Comparison of ENCODE assay signal across 1 cellular context in the genomic region with DNA sequence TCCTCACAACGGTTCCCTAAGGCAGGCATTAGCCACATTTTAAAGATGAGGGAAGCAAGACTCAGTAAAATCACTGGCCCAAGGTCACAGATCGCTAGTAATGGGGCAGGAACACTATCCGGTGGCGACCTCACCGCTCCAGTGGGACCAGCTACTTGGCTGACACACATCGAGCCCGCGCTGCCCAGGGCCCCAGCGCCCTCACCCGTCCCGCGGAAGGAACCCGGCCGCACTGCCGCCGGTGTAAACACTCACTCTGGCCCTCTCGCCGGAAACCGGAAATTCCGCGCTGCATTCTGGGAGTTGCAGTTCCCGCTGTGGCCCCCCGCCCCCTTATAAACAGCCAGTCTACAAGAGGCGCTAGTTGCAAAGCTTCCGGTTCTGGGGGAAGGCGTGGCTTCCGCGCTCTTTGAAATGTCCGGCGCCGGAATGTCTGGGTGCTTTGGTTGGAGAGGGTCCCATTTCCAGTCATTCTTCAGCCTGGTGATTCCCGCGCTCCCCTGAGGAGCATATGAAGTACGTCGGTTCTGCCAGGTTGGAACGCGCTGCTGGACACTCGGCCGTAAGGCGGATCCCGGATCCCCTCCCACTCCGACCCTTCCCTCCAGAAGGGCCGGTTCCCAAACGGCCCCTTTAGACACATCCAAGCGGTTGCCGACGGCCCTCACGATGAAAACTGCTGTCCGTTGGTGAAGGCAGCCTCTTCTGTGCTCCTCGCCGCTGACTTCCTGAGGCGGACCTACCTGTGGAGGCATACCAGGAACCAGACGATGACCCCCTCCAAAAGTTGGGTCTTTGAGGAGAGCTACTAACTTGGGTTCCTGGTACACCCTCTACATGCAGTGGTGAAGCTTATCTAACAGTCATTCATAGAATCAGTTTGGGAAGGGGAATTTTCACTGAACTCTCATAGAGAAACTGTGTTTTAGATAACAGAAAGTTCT.
TF ChIP-seq lines count a peak whose summit lies in the region.

A gene with protein sequence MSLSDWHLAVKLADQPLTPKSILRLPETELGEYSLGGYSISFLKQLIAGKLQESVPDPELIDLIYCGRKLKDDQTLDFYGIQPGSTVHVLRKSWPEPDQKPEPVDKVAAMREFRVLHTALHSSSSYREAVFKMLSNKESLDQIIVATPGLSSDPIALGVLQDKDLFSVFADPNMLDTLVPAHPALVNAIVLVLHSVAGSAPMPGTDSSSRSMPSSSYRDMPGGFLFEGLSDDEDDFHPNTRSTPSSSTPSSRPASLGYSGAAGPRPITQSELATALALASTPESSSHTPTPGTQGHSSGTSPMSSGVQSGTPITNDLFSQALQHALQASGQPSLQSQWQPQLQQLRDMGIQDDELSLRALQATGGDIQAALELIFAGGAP (minus strand): TSS at position 258 of the 944 bp plus-strand sequence. CDS start 2,293 bp downstream, outside the sequence.

TF ChIP-seq in K562, 482 proteins besides CTCF, POLR2A, EP300 and RAD21 (continued from another document and continues in another):
- TF ChIP-seq JUNB (CRISPR knock-in tag; conservative IDR thresholded peaks at IDR 0.05) (no peak), XRCC5 (IDR thresholded peaks at IDR 0.05; ENCODE audit: low read depth, low read length) (peak; percentile 21; the same call in 1 of the 2 replicates), BRF2 (IDR thresholded peaks at IDR 0.05; ENCODE audit: borderline replicate concordance, insufficient read depth, insufficient read length) (no peak), CREM (IDR thresholded peaks at IDR 0.05; ENCODE audit: low read depth) (peak; percentile 84), SOX6 (IDR thresholded peaks at IDR 0.05) (no peak; the same call in 1 of the 2 replicates), RBFOX2 (IDR thresholded peaks at IDR 0.05; ENCODE audit: low read depth, low read length) (peak; percentile 99), FUS (optimal IDR thresholded peaks at IDR 0.05; ENCODE audit: low read depth, low read length) (no peak), NRF1 (conservative IDR thresholded peaks at IDR 0.05 in 1 of 2, IDR thresholded peaks at IDR 0.05 in 1 of 2) (peak; percentile 66 to 71), HBP1 (CRISPR knock-in tag; IDR thresholded peaks at IDR 0.05) (peak; percentile 73; the same call in 1 of the 2 replicates), CBFA2T3 (IDR thresholded peaks at IDR 0.05) (no peak), PPARD (CRISPR knock-in tag; IDR thresholded peaks at IDR 0.05) (no peak), POLR3A (IDR thresholded peaks at IDR 0.05; ENCODE audit: borderline replicate concordance, extremely low read depth, insufficient read depth, insufficient read length) (no peak), L3MBTL2 (IDR thresholded peaks at IDR 0.05) (peak; percentile 66), PKNOX1 (IDR thresholded peaks at IDR 0.05) (no peak; the same call in 1 of the 2 replicates), ZNF140 (CRISPR knock-in tag; IDR thresholded peaks at IDR 0.05) (no peak), TFAM (CRISPR knock-in tag; conservative IDR thresholded peaks at IDR 0.05) (no peak), TFAP4 (CRISPR knock-in tag; IDR thresholded peaks at IDR 0.05; ENCODE audit: borderline replicate concordance) (peak; percentile 87; the same call in 1 of the 2 replicates), GABPB2 (CRISPR knock-in tag; conservative IDR thresholded peaks at IDR 0.05) (no peak), LCOR (CRISPR knock-in tag; IDR thresholded peaks at IDR 0.05) (peak; percentile 67; the same call in 1 of the 2 replicates), THRAP3 (IDR thresholded peaks at IDR 0.05; ENCODE audit: borderline replicate concordance) (no peak), GATA2 (CRISPR knock-in tag; IDR thresholded peaks at IDR 0.05) (no peak; the same call in 1 of the 2 replicates), TCF3 (CRISPR knock-in tag; IDR thresholded peaks at IDR 0.05) (no peak; the same call in none of the 2 replicates), TEAD4 (IDR thresholded peaks at IDR 0.05; ENCODE audit: low read length) (peak; percentile 62), TEAD4 (CRISPR knock-in tag; IDR thresholded peaks at IDR 0.05; ENCODE audit: borderline replicate concordance) (no peak), ETV6 (IDR thresholded peaks at IDR 0.05; ENCODE audit: borderline replicate concordance in 1 of 2, low read depth in 2 of 2, low read length in 1 of 2) (no peak), ETV6 (CRISPR knock-in tag; IDR thresholded peaks at IDR 0.05; ENCODE audit: borderline replicate concordance) (no peak), FOXA1 (IDR thresholded peaks at IDR 0.05; ENCODE audit: borderline replicate concordance) (no peak), ZC3H11A (IDR thresholded peaks at IDR 0.05; ENCODE audit: low read depth, low read length) (no peak), ZNF184 (CRISPR knock-in tag; IDR thresholded peaks at IDR 0.05) (no peak), ZNF75A (CRISPR knock-in tag; IDR thresholded peaks at IDR 0.05) (no peak), ZBTB1 (CRISPR knock-in tag; IDR thresholded peaks at IDR 0.05; ENCODE audit: borderline replicate concordance, low read depth) (no peak), ZNF253 (CRISPR knock-in tag; conservative IDR thresholded peaks at IDR 0.05) (no peak), CXXC5 (CRISPR knock-in tag; IDR thresholded peaks at IDR 0.05) (peak; percentile 71), KLF16 (IDR thresholded peaks at IDR 0.05) (no peak), SMARCE1 (IDR thresholded peaks at IDR 0.05) (0 out of 2 replicates have a peak, but pooled peaks have one; percentile 13), YY1 (IDR thresholded peaks at IDR 0.05; ENCODE audit: borderline replicate concordance in 1 of 3, control insufficient read depth in 1 of 3, extremely low read depth in 1 of 3, insufficient read depth in 3 of 3, insufficient read length in 1 of 3, insufficient replicate concordance in 2 of 3, low read depth in 1 of 3, low read length in 2 of 3) (peak in 2 of 3 experiments; percentile 71 to 88), CCNT2 (IDR thresholded peaks at IDR 0.05; ENCODE audit: borderline replicate concordance, extremely low read depth, insufficient read length, low read depth, low read length) (peak; percentile 69), TEAD1 (CRISPR knock-in tag; IDR thresholded peaks at IDR 0.05) (peak in 1 of 2 experiments; percentile 95; a peak in 2 of 4 replicates), CEBPB (tag; IDR thresholded peaks at IDR 0.05) (no peak)
- TF ChIP-seq, protein P1, sequence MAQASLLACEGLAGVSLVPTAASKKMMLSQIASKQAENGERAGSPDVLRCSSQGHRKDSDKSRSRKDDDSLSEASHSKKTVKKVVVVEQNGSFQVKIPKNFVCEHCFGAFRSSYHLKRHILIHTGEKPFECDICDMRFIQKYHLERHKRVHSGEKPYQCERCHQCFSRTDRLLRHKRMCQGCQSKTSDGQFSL (CRISPR knock-in tag; IDR thresholded peaks at IDR 0.05), result 0 out of 2 replicates have a peak, but pooled peaks have one; percentile 20
- TF ChIP-seq, protein P1 (tag; IDR thresholded peaks at IDR 0.05), result no peak
- TF ChIP-seq, protein P2, sequence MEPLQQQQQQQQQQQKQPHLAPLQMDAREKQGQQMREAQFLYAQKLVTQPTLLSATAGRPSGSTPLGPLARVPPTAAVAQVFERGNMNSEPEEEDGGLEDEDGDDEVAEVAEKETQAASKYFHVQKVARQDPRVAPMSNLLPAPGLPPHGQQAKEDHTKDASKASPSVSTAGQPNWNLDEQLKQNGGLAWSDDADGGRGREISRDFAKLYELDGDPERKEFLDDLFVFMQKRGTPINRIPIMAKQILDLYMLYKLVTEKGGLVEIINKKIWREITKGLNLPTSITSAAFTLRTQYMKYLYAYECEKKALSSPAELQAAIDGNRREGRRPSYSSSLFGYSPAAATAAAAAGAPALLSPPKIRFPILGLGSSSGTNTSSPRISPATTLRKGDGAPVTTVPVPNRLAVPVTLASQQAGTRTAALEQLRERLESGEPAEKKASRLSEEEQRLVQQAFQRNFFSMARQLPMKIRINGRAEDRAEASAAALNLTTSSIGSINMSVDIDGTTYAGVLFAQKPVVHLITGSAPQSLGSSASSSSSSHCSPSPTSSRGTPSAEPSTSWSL (CRISPR knock-in tag; IDR thresholded peaks at IDR 0.05; ENCODE audit: borderline replicate concordance), result no peak
- TF ChIP-seq, protein P3, sequence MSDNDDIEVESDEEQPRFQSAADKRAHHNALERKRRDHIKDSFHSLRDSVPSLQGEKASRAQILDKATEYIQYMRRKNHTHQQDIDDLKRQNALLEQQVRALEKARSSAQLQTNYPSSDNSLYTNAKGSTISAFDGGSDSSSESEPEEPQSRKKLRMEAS (CRISPR knock-in tag; IDR thresholded peaks at IDR 0.05), result no peak
- TF ChIP-seq, protein P4, sequence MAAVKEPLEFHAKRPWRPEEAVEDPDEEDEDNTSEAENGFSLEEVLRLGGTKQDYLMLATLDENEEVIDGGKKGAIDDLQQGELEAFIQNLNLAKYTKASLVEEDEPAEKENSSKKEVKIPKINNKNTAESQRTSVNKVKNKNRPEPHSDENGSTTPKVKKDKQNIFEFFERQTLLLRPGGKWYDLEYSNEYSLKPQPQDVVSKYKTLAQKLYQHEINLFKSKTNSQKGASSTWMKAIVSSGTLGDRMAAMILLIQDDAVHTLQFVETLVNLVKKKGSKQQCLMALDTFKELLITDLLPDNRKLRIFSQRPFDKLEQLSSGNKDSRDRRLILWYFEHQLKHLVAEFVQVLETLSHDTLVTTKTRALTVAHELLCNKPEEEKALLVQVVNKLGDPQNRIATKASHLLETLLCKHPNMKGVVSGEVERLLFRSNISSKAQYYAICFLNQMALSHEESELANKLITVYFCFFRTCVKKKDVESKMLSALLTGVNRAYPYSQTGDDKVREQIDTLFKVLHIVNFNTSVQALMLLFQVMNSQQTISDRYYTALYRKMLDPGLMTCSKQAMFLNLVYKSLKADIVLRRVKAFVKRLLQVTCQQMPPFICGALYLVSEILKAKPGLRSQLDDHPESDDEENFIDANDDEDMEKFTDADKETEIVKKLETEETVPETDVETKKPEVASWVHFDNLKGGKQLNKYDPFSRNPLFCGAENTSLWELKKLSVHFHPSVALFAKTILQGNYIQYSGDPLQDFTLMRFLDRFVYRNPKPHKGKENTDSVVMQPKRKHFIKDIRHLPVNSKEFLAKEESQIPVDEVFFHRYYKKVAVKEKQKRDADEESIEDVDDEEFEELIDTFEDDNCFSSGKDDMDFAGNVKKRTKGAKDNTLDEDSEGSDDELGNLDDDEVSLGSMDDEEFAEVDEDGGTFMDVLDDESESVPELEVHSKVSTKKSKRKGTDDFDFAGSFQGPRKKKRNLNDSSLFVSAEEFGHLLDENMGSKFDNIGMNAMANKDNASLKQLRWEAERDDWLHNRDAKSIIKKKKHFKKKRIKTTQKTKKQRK (IDR thresholded peaks at IDR 0.05; ENCODE audit: borderline replicate concordance, low read depth, low read length), result no peak
- TF ChIP-seq, protein P5, sequence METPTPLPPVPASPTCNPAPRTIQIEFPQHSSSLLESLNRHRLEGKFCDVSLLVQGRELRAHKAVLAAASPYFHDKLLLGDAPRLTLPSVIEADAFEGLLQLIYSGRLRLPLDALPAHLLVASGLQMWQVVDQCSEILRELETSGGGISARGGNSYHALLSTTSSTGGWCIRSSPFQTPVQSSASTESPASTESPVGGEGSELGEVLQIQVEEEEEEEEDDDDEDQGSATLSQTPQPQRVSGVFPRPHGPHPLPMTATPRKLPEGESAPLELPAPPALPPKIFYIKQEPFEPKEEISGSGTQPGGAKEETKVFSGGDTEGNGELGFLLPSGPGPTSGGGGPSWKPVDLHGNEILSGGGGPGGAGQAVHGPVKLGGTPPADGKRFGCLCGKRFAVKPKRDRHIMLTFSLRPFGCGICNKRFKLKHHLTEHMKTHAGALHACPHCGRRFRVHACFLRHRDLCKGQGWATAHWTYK (CRISPR knock-in tag; IDR thresholded peaks at IDR 0.05), result no peak
- TF ChIP-seq, protein P6, sequence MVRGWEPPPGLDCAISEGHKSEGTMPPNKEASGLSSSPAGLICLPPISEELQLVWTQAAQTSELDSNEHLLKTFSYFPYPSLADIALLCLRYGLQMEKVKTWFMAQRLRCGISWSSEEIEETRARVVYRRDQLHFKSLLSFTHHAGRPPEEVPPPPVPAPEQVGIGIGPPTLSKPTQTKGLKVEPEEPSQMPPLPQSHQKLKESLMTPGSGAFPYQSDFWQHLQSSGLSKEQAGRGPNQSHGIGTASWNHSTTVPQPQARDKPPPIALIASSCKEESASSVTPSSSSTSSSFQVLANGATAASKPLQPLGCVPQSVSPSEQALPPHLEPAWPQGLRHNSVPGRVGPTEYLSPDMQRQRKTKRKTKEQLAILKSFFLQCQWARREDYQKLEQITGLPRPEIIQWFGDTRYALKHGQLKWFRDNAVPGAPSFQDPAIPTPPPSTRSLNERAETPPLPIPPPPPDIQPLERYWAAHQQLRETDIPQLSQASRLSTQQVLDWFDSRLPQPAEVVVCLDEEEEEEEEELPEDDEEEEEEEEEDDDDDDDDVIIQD (CRISPR knock-in tag; IDR thresholded peaks at IDR 0.05), result no peak
